In the genomic region with DNA sequence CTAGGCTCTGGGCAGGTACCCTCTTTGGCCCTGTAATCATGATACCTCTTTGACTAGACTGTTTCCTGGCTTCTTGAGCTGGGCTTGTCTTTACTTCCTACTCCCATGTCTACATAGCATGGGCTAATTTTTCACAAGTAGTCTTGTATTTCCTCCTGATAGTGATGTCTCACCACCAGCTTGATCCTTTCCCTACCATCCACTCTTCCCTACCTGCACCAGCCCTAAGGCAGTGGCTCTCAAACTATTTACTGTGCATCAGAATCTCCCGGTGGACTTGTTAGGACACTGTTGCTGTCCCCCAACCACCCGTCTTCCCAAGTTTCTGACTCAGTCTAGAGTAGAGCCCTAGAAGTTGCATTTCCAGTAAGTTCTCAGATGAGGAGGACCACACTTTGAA, we compare ENCODE assay signal across 17 cellular contexts.
"Had no signal": no experiment of that assay in that cellular context is flagged by ENCODE, and none has a peak within 500 bp of the region (broad histone marks: within the 10 kb centered on the region; RNA-seq: fewer than 3 reads in every experiment).

No MANE protein-coding gene starts in this region.

- H3K27ac Mint-ChIP-seq: dendritic cell treated with granulocyte-macrophage colony-stimulating factor and Interleukin-4, amounts not matched to agents 40 ng/mL and 50 ng/mL, for 4 days; type B pancreatic cell had no signal

- H3K36me3 Mint-ChIP-seq: natural killer cell, type B pancreatic cell had no signal

- H3K36me3 ChIP-seq: ovary had no signal

- H3K9me3 Mint-ChIP-seq: dendritic cell treated with granulocyte-macrophage colony-stimulating factor and Interleukin-4, amounts not matched to agents 40 ng/mL and 50 ng/mL, for 4 days; effector memory CD8-positive, alpha-beta T cell; natural killer cell; type B pancreatic cell had no signal

- H3K27ac ChIP-seq: hepatocyte, ovary had no signal

- H3K27me3 ChIP-seq: hepatocyte, ovary had no signal

- H3K4me3 ChIP-seq: hepatocyte, mucosa of descending colon, ovary had no signal

- H3K9me3 ChIP-seq: mucosa of descending colon, ovary had no signal

- ATAC-seq: effector memory CD8-positive, alpha-beta T cell; mucosa of descending colon; natural killer cell; right cardiac atrium had no signal

- DNase-seq: effector memory CD8-positive, alpha-beta T cell; erythroblast; foreskin melanocyte; head of caudate nucleus; kidney glomerular epithelial cell; mammary epithelial cell; mucosa of descending colon; natural killer cell; ovary; right cardiac atrium; small intestine; stimulated activated CD4-positive, alpha-beta T cell treated with anti-CD3 and anti-CD28 coated beads, Interleukin-12 subunit alpha, Interleukin-12 subunit beta, amount 100 ng/mL, for 4 hours; stimulated activated naive CD4-positive, alpha-beta T cell treated with Interleukin-2 at 50 U/mL for 16 hours had no signal

- H3K27me3 Mint-ChIP-seq: dendritic cell treated with granulocyte-macrophage colony-stimulating factor and Interleukin-4, amounts not matched to agents 40 ng/mL and 50 ng/mL, for 4 days; effector memory CD8-positive, alpha-beta T cell; type B pancreatic cell had no signal

- H3K4me3 Mint-ChIP-seq: dendritic cell treated with granulocyte-macrophage colony-stimulating factor and Interleukin-4, amounts not matched to agents 40 ng/mL and 50 ng/mL, for 4 days; effector memory CD8-positive, alpha-beta T cell; natural killer cell; neural crest cell; type B pancreatic cell had no signal

- H3K4me1 Mint-ChIP-seq: neural crest cell had no signal
